In the genomic region with DNA sequence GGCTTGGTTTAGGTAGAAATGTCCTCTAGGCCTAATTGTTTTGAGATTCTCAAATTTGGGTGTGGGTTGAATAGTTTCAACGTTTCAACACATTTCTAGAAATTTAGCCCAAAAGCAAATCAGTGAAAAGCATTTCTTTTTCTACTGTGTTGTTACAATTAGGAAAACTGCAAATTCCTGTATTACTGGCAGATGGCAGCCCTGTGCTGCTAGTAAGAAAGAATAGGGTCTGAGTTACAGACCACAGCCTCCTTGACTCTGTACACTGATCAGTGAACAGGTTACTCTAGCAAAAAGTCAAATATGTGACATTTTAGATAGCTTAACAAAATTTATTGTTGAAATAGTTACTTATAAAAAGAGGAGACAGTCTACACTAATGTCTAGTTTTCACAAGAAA, we compare ENCODE assay signal across 33 cellular contexts.
DNase-seq lines count a peak whose midpoint lies in the region; ATAC-seq, FAIRE-seq and TF ChIP-seq lines count a peak whose summit lies in the region.
"Had no signal": no experiment of that assay in that cellular context is flagged by ENCODE, and none has a peak within 500 bp of the region (broad histone marks: within the 10 kb centered on the region; RNA-seq: fewer than 3 reads in every experiment).

No MANE protein-coding gene starts in this region.

- no peak overlapping the region for H3K4ac ChIP-seq in H1 (replicated peaks; ENCODE audit: insufficient read length, low read depth, low read length)

- no peaks in the 10 kb centered on the region for H3K27me3 ChIP-seq in GM23338 (ENCODE audit: insufficient read depth)
- H3K27me3 ChIP-seq in H1 (replicated peaks in 1 of 4; ENCODE audit: control insufficient read depth in 3 of 4, extremely low read depth in 1 of 4, insufficient read depth in 3 of 4, low read length in 3 of 4), result no peaks in the 10 kb centered on the region
- H3K27me3 ChIP-seq in PC-3 (ENCODE audit: low read length), result no peaks in the 10 kb centered on the region
- H3K27me3 ChIP-seq: breast epithelium, gastroesophageal sphincter, pancreas, upper lobe of left lung had no signal

- H2BK15ac ChIP-seq in H1 (ENCODE audit: low read length), result no peak overlapping the region

- H3K56ac ChIP-seq in H1 (replicated peaks; ENCODE audit: insufficient read length, low read depth, low read length), result no peak overlapping the region

- H2AK5ac ChIP-seq in H1 (ENCODE audit: low read depth, low read length), result no peak overlapping the region

- TF ChIP-seq RAD21 in H1 (IDR thresholded peaks at IDR 0.05 in 1 of 2, conservative IDR thresholded peaks at IDR 0.05 in 1 of 2; ENCODE audit: low read depth in 2 of 2, low read length in 2 of 2), result peak; percentile 50 to 53

- no peak overlapping the region for H2BK5ac ChIP-seq in H1 (ENCODE audit: low read depth, low read length)

- no peaks in the 10 kb centered on the region for H3K27me3 Mint-ChIP-seq in GM23338 (ENCODE audit: insufficient read depth, low read depth, poor library complexity)
- H3K27me3 Mint-ChIP-seq in neural crest cell (ENCODE audit: low read depth), result no peaks in the 10 kb centered on the region
- H3K27me3 Mint-ChIP-seq: activated naive CD4-positive, alpha-beta T cell treated with anti-CD3 and anti-CD28 coated beads, Interleukin-2, amount 50 U/mL, for 24 hours; activated T-helper 17 cell treated with anti-CD3 and anti-CD28 coated beads, Interleukin-2, amount 50 U/mL, for 72 hours; natural killer cell treated with Interleukin-12 subunit alpha and Interleukin-12 subunit beta and Interleukin-15 and Interleukin-18, amount 100 ng/mL, for 72 hours; stimulated activated naive B cell treated with anti-CD40 and anti-IgM and Interleukin-4, amounts not matched to agents 10 μg/mL and 1 μg/mL and 100 μg/mL, for 72 hours had no signal

- H2AFZ ChIP-seq in GM23338 (no peak overlapping the region), H1 (ENCODE audit: low read length) (no peak overlapping the region), PC-3 (ENCODE audit: low read length) (no peak overlapping the region)

- H4K20me1 ChIP-seq in GM23338 (replicated peaks; ENCODE audit: insufficient read depth) (no peaks in the 10 kb centered on the region), H1 (replicated peaks in 1 of 2; ENCODE audit: control insufficient read depth in 1 of 2, insufficient read depth in 2 of 2, low read length in 2 of 2) (no peaks in the 10 kb centered on the region), PC-3 (ENCODE audit: low read length) (no peaks in the 10 kb centered on the region)

- no peak for TF ChIP-seq POLR2A in H1 (IDR thresholded peaks at IDR 0.05; ENCODE audit: control extremely low read depth in 1 of 2, low read depth in 2 of 2, low read length in 2 of 2)

- H3K9ac ChIP-seq in H1 (replicated peaks in 1 of 4; ENCODE audit: extremely low read depth in 1 of 4, low read depth in 3 of 4, low read length in 3 of 4), result no peak overlapping the region
- H3K9ac ChIP-seq in PC-3 (ENCODE audit: low read length), result no peak overlapping the region
- H3K9ac ChIP-seq: KMS-11 had no signal

- H3K36me3 ChIP-seq in GM23338 (ENCODE audit: insufficient read depth), result no peaks in the 10 kb centered on the region
- no peaks in the 10 kb centered on the region for H3K36me3 ChIP-seq in H1 (ENCODE audit: control insufficient read depth in 2 of 4, insufficient read depth in 4 of 4, low read length in 3 of 4)
- no peaks in the 10 kb centered on the region for H3K36me3 ChIP-seq in PC-3 (ENCODE audit: low read depth, low read length)
- H3K36me3 ChIP-seq: breast epithelium, gastroesophageal sphincter, pancreas, upper lobe of left lung had no signal

- no peaks in the 10 kb centered on the region for H3K79me2 ChIP-seq in GM23338 (replicated peaks; ENCODE audit: insufficient read depth)
- H3K79me2 ChIP-seq in H1 (ENCODE audit: control insufficient read depth in 1 of 2, insufficient read depth in 2 of 2, low read length in 2 of 2), result no peaks in the 10 kb centered on the region
- H3K79me2 ChIP-seq in PC-3 (ENCODE audit: low read length), result no peaks in the 10 kb centered on the region

- no peak overlapping the region for H2BK120ac ChIP-seq in H1 (replicated peaks; ENCODE audit: low read depth, low read length)

- no peak overlapping the region for H4K8ac ChIP-seq in H1 (ENCODE audit: extremely low read depth, insufficient read depth, low read length)

- no peak overlapping the region for H3K23ac ChIP-seq in H1 (ENCODE audit: insufficient read length)

- H3K14ac ChIP-seq in H1 (ENCODE audit: insufficient read length), result no peak overlapping the region

- no peak overlapping the region for H4K91ac ChIP-seq in H1 (replicated peaks; ENCODE audit: insufficient read length, low read length)

- H3K18ac ChIP-seq in H1 (ENCODE audit: extremely low read depth, low read length), result no peak overlapping the region

- no peak overlapping the region for H2BK12ac ChIP-seq in H1 (ENCODE audit: low read depth, low read length)

- H3K4me3 Mint-ChIP-seq in GM23338, result no peak overlapping the region
- H3K4me3 Mint-ChIP-seq in neural crest cell, result no peak overlapping the region
- H3K4me3 Mint-ChIP-seq: activated CD8-positive, alpha-beta T cell treated with anti-CD3 and anti-CD28 coated beads, Interleukin-2, amount 10 ng/mL, durations not matched to agents 7 days and 5 days; activated naive CD4-positive, alpha-beta T cell treated with anti-CD3 and anti-CD28 coated beads, Interleukin-2, amount 50 U/mL, for 24 hours; activated T-helper 17 cell treated with anti-CD3 and anti-CD28 coated beads, Interleukin-2, amount 50 U/mL, for 72 hours; natural killer cell treated with Interleukin-12 subunit alpha and Interleukin-12 subunit beta and Interleukin-15 and Interleukin-18, amount 100 ng/mL, for 72 hours; stimulated activated naive B cell treated with anti-CD40 and anti-IgM and Interleukin-4, amounts not matched to agents 10 μg/mL and 1 μg/mL and 100 μg/mL, for 72 hours had no signal

- H3K79me1 ChIP-seq in H1 (ENCODE audit: low read depth, low read length), result no peaks in the 10 kb centered on the region

- no peaks in the 10 kb centered on the region for H3K4me1 Mint-ChIP-seq in GM23338
- H3K4me1 Mint-ChIP-seq in neural crest cell, result no peaks in the 10 kb centered on the region
- H3K4me1 Mint-ChIP-seq: activated naive CD4-positive, alpha-beta T cell treated with anti-CD3 and anti-CD28 coated beads, Interleukin-2, amount 50 U/mL, for 24 hours; activated T-helper 17 cell treated with anti-CD3 and anti-CD28 coated beads, Interleukin-2, amount 50 U/mL, for 72 hours; stimulated activated naive B cell treated with anti-CD40 and anti-IgM and Interleukin-4, amounts not matched to agents 10 μg/mL and 1 μg/mL and 100 μg/mL, for 72 hours had no signal

- H3K23me2 ChIP-seq in H1 (ENCODE audit: low read depth, low read length), result no peaks in the 10 kb centered on the region

- intact Hi-C loops in PC-3 (cut with micrococcal nuclease), result no loop called here

- H3K4me3 ChIP-seq in GM23338 (no peak overlapping the region), H1 (ENCODE audit: extremely low read depth in 1 of 4, insufficient read depth in 2 of 4, low read depth in 3 of 4, low read length in 4 of 4) (no peak overlapping the region), PC-3 (ENCODE audit: low read length) (no peak overlapping the region)
- H3K4me3 ChIP-seq: breast epithelium, gastroesophageal sphincter, pancreas, upper lobe of left lung had no signal

- H3K4me1 ChIP-seq in GM23338 (ENCODE audit: insufficient read depth), result no peaks in the 10 kb centered on the region
- H3K4me1 ChIP-seq in H1 (replicated peaks in 1 of 4; ENCODE audit: control insufficient read depth in 3 of 4, insufficient read depth in 4 of 4, low read length in 3 of 4), result no peaks in the 10 kb centered on the region
- no peaks in the 10 kb centered on the region for H3K4me1 ChIP-seq in PC-3 (ENCODE audit: insufficient read depth, low read length)
- H3K4me1 ChIP-seq: breast epithelium, Caco-2, gastroesophageal sphincter, pancreas, upper lobe of left lung had no signal

- 81% methylated on average over 1 of the region's 1 CpG; no CpG with 5 or more reads in 1 of the 2 experiments for WGBS in H1 (ENCODE audit: extremely low coverage in 1 of 2, insufficient coverage in 1 of 2, insufficient read length in 1 of 2, insufficient replicate concordance in 2 of 2, low coverage in 1 of 2, low lambda C conversion rate in 2 of 2, missing lambda C conversion rate in 1 of 2), 2 experiments

- H3K27ac ChIP-seq in GM23338 (ENCODE audit: low read depth) (no peak overlapping the region), H1 (ENCODE audit: low read depth, low read length) (no peak overlapping the region), PC-3 (ENCODE audit: low read length) (no peak overlapping the region)
- H3K27ac ChIP-seq: breast epithelium, gastroesophageal sphincter, KMS-11, pancreas, upper lobe of left lung had no signal

- POLR2A ChIA-PET in H1 (lab: Charles Lee; ENCODE audit: partially characterized antibody), result no interaction called here
- POLR2A ChIA-PET in PC-3 (lab: Charles Lee; ENCODE audit: unreplicated experiment), result no interaction called here

- H3F3A ChIP-seq in GM23338 (replicated peaks; ENCODE audit: low read depth) (no peaks in the 10 kb centered on the region), PC-3 (ENCODE audit: low read length, unreplicated experiment) (no peaks in the 10 kb centered on the region)

- CTCF ChIA-PET in H1 (lab: Charles Lee; ENCODE audit: partially characterized antibody) (interaction anchor here (0.6 to 1.4 kb wide), 6 partner anchors 13 to 412 kb away, joined by 3 to 7 read pairs (median 3); no protein-coding TSS in a partner anchor), PC-3 (lab: Charles Lee) (no interaction called here)

- H4K5ac ChIP-seq in H1 (ENCODE audit: insufficient read length, low read depth, low read length), result no peak overlapping the region

- H2BK20ac ChIP-seq in H1 (ENCODE audit: low read length), result no peak overlapping the region

- H3K9me3 Mint-ChIP-seq in GM23338, result no peaks in the 10 kb centered on the region
- no peaks in the 10 kb centered on the region for H3K9me3 Mint-ChIP-seq in neural crest cell

- no peaks in the 10 kb centered on the region for H3K9me2 ChIP-seq in GM23338 (ENCODE audit: insufficient read depth)
- H3K9me2 ChIP-seq in PC-3 (replicated peaks; ENCODE audit: low read length), result no peaks in the 10 kb centered on the region

- H3K27ac Mint-ChIP-seq in GM23338, result no peak overlapping the region
- H3K27ac Mint-ChIP-seq in neural crest cell (ENCODE audit: unreplicated experiment), result no peak overlapping the region
- H3K27ac Mint-ChIP-seq: activated CD8-positive, alpha-beta T cell treated with anti-CD3 and anti-CD28 coated beads, Interleukin-2, amount 10 ng/mL, durations not matched to agents 7 days and 5 days; activated naive CD4-positive, alpha-beta T cell treated with anti-CD3 and anti-CD28 coated beads, Interleukin-2, amount 50 U/mL, for 24 hours; activated T-helper 17 cell treated with anti-CD3 and anti-CD28 coated beads, Interleukin-2, amount 50 U/mL, for 72 hours; natural killer cell treated with Interleukin-12 subunit alpha and Interleukin-12 subunit beta and Interleukin-15 and Interleukin-18, amount 100 ng/mL, for 72 hours; stimulated activated naive B cell treated with anti-CD40 and anti-IgM and Interleukin-4, amounts not matched to agents 10 μg/mL and 1 μg/mL and 100 μg/mL, for 72 hours had no signal

- no peak for TF ChIP-seq EP300 in H1 (IDR thresholded peaks at IDR 0.05; ENCODE audit: borderline replicate concordance in 1 of 2, low read depth in 2 of 2, low read length in 2 of 2)

- H3K9me3 ChIP-seq in H1 (ENCODE audit: insufficient read depth in 2 of 2, low read depth in 1 of 2, low read length in 1 of 2) (no peaks in the 10 kb centered on the region), PC-3 (ENCODE audit: low read length) (no peaks in the 10 kb centered on the region)
- H3K9me3 ChIP-seq: breast epithelium, Caco-2, gastroesophageal sphincter, pancreas, upper lobe of left lung had no signal

- H3K4me2 ChIP-seq in GM23338, result no peak overlapping the region
- no peak overlapping the region for H3K4me2 ChIP-seq in H1 (ENCODE audit: insufficient read depth in 1 of 2, low read depth in 2 of 2, low read length in 2 of 2)
- H3K4me2 ChIP-seq in PC-3 (ENCODE audit: low read length), result no peak overlapping the region
- H3K4me2 ChIP-seq: KMS-11 had no signal

- ATAC-seq in GM23338, result no peak
- ATAC-seq in PC-3, result no peak
- ATAC-seq in HG03159 (IDR thresholded peaks at IDR 0.05; ENCODE audit: unreplicated experiment), result no peak
- ATAC-seq: activated CD8-positive, alpha-beta T cell treated with anti-CD3 and anti-CD28 coated beads, Interleukin-2, amount 10 ng/mL, durations not matched to agents 7 days and 5 days; activated T-helper 17 cell treated with anti-CD3 and anti-CD28 coated beads, Interleukin-2, amount 50 U/mL, for 72 hours; gastroesophageal sphincter; left colon; natural killer cell treated with Interleukin-12 subunit alpha and Interleukin-12 subunit beta and Interleukin-15 and Interleukin-18, amount 100 ng/mL, for 72 hours; pancreas; Right ventricle myocardium inferior; stimulated activated naive B cell treated with anti-CD40 and anti-IgM and Interleukin-4, amounts not matched to agents 10 μg/mL and 1 μg/mL and 100 μg/mL, for 72 hours had no signal

- H3K36me3 Mint-ChIP-seq in GM23338 (ENCODE audit: low read depth) (no peaks in the 10 kb centered on the region), neural crest cell (ENCODE audit: low read depth) (no peaks in the 10 kb centered on the region)
- H3K36me3 Mint-ChIP-seq: activated naive CD4-positive, alpha-beta T cell treated with anti-CD3 and anti-CD28 coated beads, Interleukin-2, amount 50 U/mL, for 24 hours; natural killer cell treated with Interleukin-12 subunit alpha and Interleukin-12 subunit beta and Interleukin-15 and Interleukin-18, amount 100 ng/mL, for 72 hours; stimulated activated naive B cell treated with anti-CD40 and anti-IgM and Interleukin-4, amounts not matched to agents 10 μg/mL and 1 μg/mL and 100 μg/mL, for 72 hours had no signal

- DNase-seq in GM23338 (ENCODE audit: low spot score) (no peak), NCI-H82 treated with DMSO at 0.1 percent for 48 hours (lab: John Stamatoyannopoulos, UW; ENCODE audit: unreplicated experiment) (peak; percentile 6), H1 (ENCODE audit: low read depth in 1 of 2, low spot score in 2 of 2) (no peak), neural crest cell (ENCODE audit: low read depth, low spot score) (no peak), AG20443 (ENCODE audit: low spot score) (no peak), PC-3 (no peak)
- DNase-seq: activated CD4-positive, alpha-beta T cell treated with anti-CD3 and anti-CD28 coated beads for 4 hours; activated CD8-positive, alpha-beta T cell treated with anti-CD3 and anti-CD28 coated beads, Interleukin-2, amount 10 ng/mL, durations not matched to agents 7 days and 5 days; amniotic stem cell; C1 segment of cervical spinal cord; Caco-2; H7; hypothalamus; left colon; mammary epithelial cell; NCI-H1417 treated with DMSO at 0.1 percent for 48 hours; NCI-H510A; pancreas; small intestine; stimulated activated naive B cell treated with anti-CD40 and anti-IgM and Interleukin-4, amounts not matched to agents 10 μg/mL and 1 μg/mL and 100 μg/mL, for 72 hours; substantia nigra; upper lobe of left lung had no signal

- no TSS peak for BruUV-seq in PC-3 (replicated peaks; lab: Mats Ljungman, UMichigan)

- FAIRE-seq in H1 (lab: Jason Lieb, UNC), result no peak
- FAIRE-seq: endothelial cell of umbilical vein, GM18507, GM19239, pancreas, small intestine had no signal

- TF ChIP-seq CTCF in GM23338 (conservative IDR thresholded peaks at IDR 0.05; ENCODE audit: low read depth in 2 of 2), result peak; percentile 19 to 38; a peak in 2 of 4 replicates
- TF ChIP-seq CTCF in H1 (IDR thresholded peaks at IDR 0.05; ENCODE audit: control extremely low read depth in 1 of 3, insufficient read depth in 1 of 3, low read depth in 1 of 3, low read length in 3 of 3), result no peak
- peak; percentile 45 for TF ChIP-seq CTCF in neural crest cell (conservative IDR thresholded peaks at IDR 0.05)
- TF ChIP-seq CTCF in PC-3 (conservative IDR thresholded peaks at IDR 0.05; ENCODE audit: low read depth, low read length), result no peak

Comparison
In these comparisons a context has a peak if more than half of its experiments do, and no peak if none do; other contexts are left out.
1. CTCF ChIP-seq: peak in GM23338 (2 of 2) and neural crest cell (single experiment); none in H1 (0 of 3) and PC-3 (single experiment).